In genomic region chr16:82082543-82083244, GRCh38 we compare ENCODE assay signal across 11 cellular contexts. TPM values are rescaled to one million over a fixed set of nuclear protein-coding genes. Genes with fewer than 3 reads are reported as not detected.
A peak's percentile ranks its signal among the peaks of the same experiment; 100 is the strongest.
DNase-seq lines count a peak whose midpoint lies in the region; ATAC-seq, FAIRE-seq and TF ChIP-seq lines count a peak whose summit lies in the region.
"Had no signal": no experiment of that assay in that cellular context is flagged by ENCODE, and none has a peak within 500 bp of the region (broad histone marks: within the 10 kb centered on the region; RNA-seq: fewer than 3 reads in every experiment).

No MANE protein-coding gene starts in this region.

- DNase-seq in activated CD4-positive, CD25-positive, alpha-beta regulatory T cell treated with anti-CD3 and anti-CD28 coated beads, Interleukin-2, amount 50 U/mL, for 72 hours: no peak
- DNase-seq in astrocyte of the cerebellum (ENCODE audit: low read depth) (peak; percentile 35), renal cortical epithelial cell (ENCODE audit: low read depth) (peak; percentile 82), NCI-H1417 treated with DMSO at 0.1 percent for 48 hours (lab: John Stamatoyannopoulos, UW) (no peak), NCI-H2196 (lab: John Stamatoyannopoulos, UW; ENCODE audit: unreplicated experiment) (no peak), GM12891 (ENCODE audit: insufficient read length, low spot score) (no peak)
- DNase-seq: endodermal cell had no signal

- no peak for FAIRE-seq in GM12891 (lab: Jason Lieb, UNC)

- H3K4me3 ChIP-seq in astrocyte of the cerebellum (ENCODE audit: low read depth, low read length): no peak overlapping the region
- H3K4me3 ChIP-seq: vagina had no signal

- in situ Hi-C loops in astrocyte of the cerebellum (cut with HindIII; ENCODE audit: low sequenced_read_pairs): no loop called here

- ATAC-seq in activated CD4-positive, CD25-positive, alpha-beta regulatory T cell treated with anti-CD3 and anti-CD28 coated beads, Interleukin-2, amount 50 U/mL, for 24 hours: peak; percentile 55 to 70
- peak; percentile 81 for ATAC-seq in HG03439 (IDR thresholded peaks at IDR 0.05; ENCODE audit: unreplicated experiment)

- no peak for TF ChIP-seq POLR2A in GM12891 (IDR thresholded peaks at IDR 0.05; ENCODE audit: low read depth, low read length)

- no peak for TF ChIP-seq CTCF in astrocyte of the cerebellum (IDR thresholded peaks at IDR 0.05; ENCODE audit: low read depth, low read length, missing control alignments)

TF ChIP-seq in GM12891, 5 proteins besides CTCF, POLR2A, EP300 and RAD21:
- TF ChIP-seq SPI1 (IDR thresholded peaks at IDR 0.05; ENCODE audit: low read depth, low read length) (no peak), POLR2AphosphoS5 (IDR thresholded peaks at IDR 0.05; ENCODE audit: low read depth, low read length) (no peak), POU2F2 (IDR thresholded peaks at IDR 0.05; ENCODE audit: low read depth, low read length) (no peak), TAF1 (IDR thresholded peaks at IDR 0.05; ENCODE audit: low read depth, low read length) (no peak), PAX5 (IDR thresholded peaks at IDR 0.05; ENCODE audit: insufficient read depth, low read length, severe bottlenecking) (no peak)

RNA-seq across cellular contexts. Expression of gene HSD17B2, which starts 47.6 kb away (rescaled TPM):
- 0.70 and 1.2 TPM in 2 replicates for total RNA-seq in renal cortical epithelial cell
- not detected for polyA plus RNA-seq in GM12891 (2012; ENCODE audit: low read depth, missing spikeins)
- total RNA-seq: endodermal cell, mononuclear cell had no signal

Comparison
In these comparisons a context has a peak if more than half of its experiments do, and no peak if none do; other contexts are left out.
1. DNase-seq: peak in astrocyte of the cerebellum (single experiment) and renal cortical epithelial cell (single experiment); none in activated CD4-positive, CD25-positive, alpha-beta regulatory T cell treated with anti-CD3 and anti-CD28 coated beads, Interleukin-2, amount 50 U/mL, for 72 hours (single experiment), NCI-H1417 treated with DMSO at 0.1 percent for 48 hours (single experiment), NCI-H2196 (single experiment) and GM12891 (single experiment).